ENCODE assay signal across 25 cellular contexts in genomic region chr13:30222253-30222652, GRCh38.
DNase-seq lines count a peak whose midpoint lies in the region; ATAC-seq and TF ChIP-seq lines count a peak whose summit lies in the region.
"Had no signal": no experiment of that assay in that cellular context is flagged by ENCODE, and none has a peak within 500 bp of the region (broad histone marks: within the 10 kb centered on the region; RNA-seq: fewer than 3 reads in every experiment).

No MANE protein-coding gene starts in this region.

- peaks cover 71% of the 10 kb centered on the region for H3K79me2 ChIP-seq in GM23248 (ENCODE audit: insufficient read depth)

- no peak overlapping the region for H2AFZ ChIP-seq in GM23248

- no peak for ATAC-seq in HG03520 (IDR thresholded peaks at IDR 0.05; ENCODE audit: unreplicated experiment)
- no peak for ATAC-seq in heart right ventricle
- ATAC-seq in HG03025 (IDR thresholded peaks at IDR 0.05; ENCODE audit: low FRiP score, unreplicated experiment), result no peak
- ATAC-seq: GM12878, left lobe of liver, Right ventricle myocardium inferior, SK-N-SH treated with all-trans-retinoic acid at 6 μM for 48 hours had no signal

- no peak for TF ChIP-seq CTCF in heart right ventricle (IDR thresholded peaks at IDR 0.05)

- DNase-seq in A172 (ENCODE audit: low spot score) (peak; percentile 4), GM23248 (peak; percentile 2), RPMI7951 (ENCODE audit: low read depth) (peak; percentile 37), hepatic stellate cell (ENCODE audit: low spot score) (peak; percentile 3), heart right ventricle (no peak), H7 (no peak)
- DNase-seq: activated CD4-positive, alpha-beta T cell treated with anti-CD3 and anti-CD28 coated beads, Interleukin-2, amount 50 U/mL, for 48 hours; activated CD4-positive, CD25-positive, alpha-beta regulatory T cell treated with anti-CD3 and anti-CD28 coated beads, Interleukin-2, amount 50 U/mL, for 72 hours; activated naive CD4-positive, alpha-beta T cell treated with anti-CD3 and anti-CD28 coated beads, Interleukin-2, amount 50 U/mL, for 16 hours; amygdala; CD8-positive, alpha-beta memory T cell; EL; H9; NCI-H1048; NCI-H1694; stimulated activated CD4-positive, alpha-beta T cell treated with anti-CD3 and anti-CD28 coated beads, Interleukin-1b, Interleukin-23, amount 100 ng/mL, for 48 hours; stomach; uterus had no signal

- peaks cover 64% of the 10 kb centered on the region for H3K36me3 ChIP-seq in GM23248 (ENCODE audit: low read depth)
- peaks cover 0 to 74% (median 41%) of the 10 kb centered on the region in 9 donors for H3K36me3 ChIP-seq in heart right ventricle
- H3K36me3 ChIP-seq in H7 (replicated peaks; ENCODE audit: control insufficient read depth, insufficient read depth, low read length), result peaks cover 1% of the 10 kb centered on the region; the same call in 1 of the 2 replicates

- 75 to 79% methylated on average over 3 of the region's 3 CpGs for WGBS in GM23248 (ENCODE audit: low coverage in 1 of 2, low lambda C conversion rate in 2 of 2, missing lambda C conversion rate in 2 of 2), 2 experiments
- WGBS in heart right ventricle, 2 donors, result 86 to 95% methylated on average over 3 of the region's 3 CpGs

- peaks cover 15% of the 10 kb centered on the region; the same call in 1 of the 2 replicates for H3F3A ChIP-seq in GM23248 (ENCODE audit: insufficient read depth)

- intact Hi-C loops in heart right ventricle (cut with DNase I), result no loop called here

- H3K4me3 ChIP-seq in GM23248 (no peak overlapping the region), heart right ventricle (no peak overlapping the region), H7 (ENCODE audit: insufficient read depth, low read depth, low read length) (no peak overlapping the region)
- H3K4me3 ChIP-seq: GM12878, stomach, uterus had no signal

- H3K27ac ChIP-seq in GM23248 (no peak overlapping the region), heart right ventricle (no peak overlapping the region)
- H3K27ac ChIP-seq: epithelial cell of prostate, stomach, uterus had no signal

- H3K4me1 ChIP-seq in GM23248 (ENCODE audit: insufficient read depth) (no peaks in the 10 kb centered on the region), heart right ventricle (no peaks in the 10 kb centered on the region)
- H3K4me1 ChIP-seq: stomach, uterus had no signal

- no peaks in the 10 kb centered on the region for H3K27me3 ChIP-seq in GM23248 (replicated peaks; ENCODE audit: insufficient read depth)
- H3K27me3 ChIP-seq in heart right ventricle, result no peaks in the 10 kb centered on the region
- no peaks in the 10 kb centered on the region for H3K27me3 ChIP-seq in H7 (ENCODE audit: control insufficient read depth, insufficient read depth, low read length)
- H3K27me3 ChIP-seq: stomach, uterus had no signal

- no peaks in the 10 kb centered on the region for H4K20me1 ChIP-seq in GM23248 (ENCODE audit: insufficient read depth)

- H3K4me2 ChIP-seq in GM23248 (ENCODE audit: unreplicated experiment), result no peak overlapping the region

- no peak overlapping the region for H3K9ac ChIP-seq in GM23248

- no peaks in the 10 kb centered on the region for H3K9me3 ChIP-seq in GM23248 (ENCODE audit: low read depth)
- H3K9me3 ChIP-seq in heart right ventricle, result peaks cover 0 to 37% (median 26%) of the 10 kb centered on the region in 11 donors

- H3K9me2 ChIP-seq in GM23248 (ENCODE audit: insufficient read depth), result no peaks in the 10 kb centered on the region

- in situ Hi-C loops in GM23248 (cut with MboI), result no loop called here

Comparison
In these comparisons a context has a peak if more than half of its experiments do, and no peak if none do; other contexts are left out.
1. DNase-seq: peak in A172 (single experiment), GM23248 (single experiment), RPMI7951 (single experiment) and hepatic stellate cell (single experiment); none in heart right ventricle (0 of 2) and H7 (single experiment).